In genomic region chr15:60183366-60183765, GRCh38 we compare ENCODE assay signal across 23 cellular contexts.
DNase-seq lines count a peak whose midpoint lies in the region; TF ChIP-seq lines count a peak whose summit lies in the region.
"Had no signal": no experiment of that assay in that cellular context is flagged by ENCODE, and none has a peak within 500 bp of the region (broad histone marks: within the 10 kb centered on the region; RNA-seq: fewer than 3 reads in every experiment).

No MANE protein-coding gene starts in this region.

- H3K27ac ChIP-seq in neural progenitor cell, result no peak overlapping the region
- H3K27ac ChIP-seq: BLaER1 had no signal

- DNase-seq in dermis microvascular lymphatic vessel endothelial cell (ENCODE audit: low read depth in 2 of 2) (peak; percentile 51 to 56), neural progenitor cell (ENCODE audit: low spot score) (no peak), immature natural killer cell (no peak), NCI-H748 treated with DMSO at 0.1 percent for 48 hours (lab: John Stamatoyannopoulos, UW) (no peak)
- no peak for DNase-seq in activated CD8-positive, alpha-beta memory T cell treated with anti-CD3 and anti-CD28 coated beads, Interleukin-2, amount 50 U/mL, for 48 hours
- DNase-seq: 8988T; ACHN; BE2C; C1 segment of cervical spinal cord; CD4-positive, alpha-beta memory T cell; CD4-positive, CD25-positive, alpha-beta regulatory T cell; CD8-positive, alpha-beta memory T cell; COR-L47; DMS 273 treated with DMSO at 0.1 percent for 48 hours; DMS153; DMS53; DMS79; DND-41; EL; GDM1 had no signal

- H3K4me3 Mint-ChIP-seq in neural progenitor cell, result no peak overlapping the region
- H3K4me3 Mint-ChIP-seq in immature natural killer cell, result no peak overlapping the region
- H3K4me3 Mint-ChIP-seq: CD14-positive monocyte; CD4-positive, alpha-beta memory T cell; CD4-positive, CD25-positive, alpha-beta regulatory T cell; CD8-positive, alpha-beta memory T cell had no signal

- no peak overlapping the region for H2AFZ ChIP-seq in neural progenitor cell (replicated peaks)

- no peaks in the 10 kb centered on the region for H3K4me1 ChIP-seq in neural progenitor cell
- H3K4me1 ChIP-seq: BE2C, BLaER1 had no signal

- H3K4me3 ChIP-seq in neural progenitor cell, result no peak overlapping the region
- H3K4me3 ChIP-seq: BLaER1, GM12878 had no signal

- H3K36me3 ChIP-seq in neural progenitor cell, result no peaks in the 10 kb centered on the region
- H3K36me3 ChIP-seq: BE2C, BLaER1 had no signal

- H3K9me3 Mint-ChIP-seq in neural progenitor cell (peaks cover 4% of the 10 kb centered on the region), immature natural killer cell (no peaks in the 10 kb centered on the region)
- H3K9me3 Mint-ChIP-seq: CD4-positive, CD25-positive, alpha-beta regulatory T cell; CD8-positive, alpha-beta memory T cell had no signal

- no peak for TF ChIP-seq CTCF in neural progenitor cell (IDR thresholded peaks at IDR 0.05)

- no peaks in the 10 kb centered on the region for H3K27me3 ChIP-seq in neural progenitor cell
- H3K27me3 ChIP-seq: BLaER1 had no signal

- H3K27ac Mint-ChIP-seq in neural progenitor cell (peak overlapping the region; percentile 46), immature natural killer cell (no peak overlapping the region)
- H3K27ac Mint-ChIP-seq: CD14-positive monocyte; CD4-positive, alpha-beta memory T cell; CD4-positive, CD25-positive, alpha-beta regulatory T cell; CD8-positive, alpha-beta memory T cell had no signal

- no peaks in the 10 kb centered on the region for H4K20me1 ChIP-seq in neural progenitor cell (ENCODE audit: low read depth)
- H4K20me1 ChIP-seq: BLaER1 had no signal

- no peaks in the 10 kb centered on the region for H3F3A ChIP-seq in neural progenitor cell (ENCODE audit: low read depth)

- H3K9me3 ChIP-seq in neural progenitor cell (ENCODE audit: low read depth), result no peaks in the 10 kb centered on the region
- H3K9me3 ChIP-seq: BE2C, BLaER1 had no signal

- H3K4me1 Mint-ChIP-seq in neural progenitor cell (peaks cover 2% of the 10 kb centered on the region), immature natural killer cell (no peaks in the 10 kb centered on the region)
- H3K4me1 Mint-ChIP-seq: CD14-positive monocyte; CD4-positive, alpha-beta memory T cell; CD4-positive, CD25-positive, alpha-beta regulatory T cell; CD8-positive, alpha-beta memory T cell had no signal

- no peak overlapping the region for H3K9ac ChIP-seq in neural progenitor cell
- H3K9ac ChIP-seq: BLaER1 had no signal

- H3K4me2 ChIP-seq in neural progenitor cell, result no peak overlapping the region
- H3K4me2 ChIP-seq: BLaER1 had no signal

- no peaks in the 10 kb centered on the region for H3K79me2 ChIP-seq in neural progenitor cell (ENCODE audit: low read depth)

- H3K27me3 Mint-ChIP-seq in neural progenitor cell (ENCODE audit: insufficient read depth, low read depth) (peaks cover 4% of the 10 kb centered on the region), immature natural killer cell (ENCODE audit: low read depth in 3 of 3) (peaks cover 3 to 15% (median 4%) of the 10 kb centered on the region in 3 donors)

- H3K36me3 Mint-ChIP-seq in neural progenitor cell (no peaks in the 10 kb centered on the region), immature natural killer cell (no peaks in the 10 kb centered on the region)
- H3K36me3 Mint-ChIP-seq: CD14-positive monocyte; CD4-positive, alpha-beta memory T cell; CD4-positive, CD25-positive, alpha-beta regulatory T cell; CD8-positive, alpha-beta memory T cell had no signal

Comparison
In these comparisons a context has a peak if more than half of its experiments do, and no peak if none do; other contexts are left out.
1. DNase-seq: peak in dermis microvascular lymphatic vessel endothelial cell (2 of 2); none in neural progenitor cell (single experiment), activated CD8-positive, alpha-beta memory T cell treated with anti-CD3 and anti-CD28 coated beads, Interleukin-2, amount 50 U/mL, for 48 hours (single experiment), immature natural killer cell (0 of 3) and NCI-H748 treated with DMSO at 0.1 percent for 48 hours (single experiment).